22 cellular contexts compared by ENCODE assay signal in the genomic region with DNA sequence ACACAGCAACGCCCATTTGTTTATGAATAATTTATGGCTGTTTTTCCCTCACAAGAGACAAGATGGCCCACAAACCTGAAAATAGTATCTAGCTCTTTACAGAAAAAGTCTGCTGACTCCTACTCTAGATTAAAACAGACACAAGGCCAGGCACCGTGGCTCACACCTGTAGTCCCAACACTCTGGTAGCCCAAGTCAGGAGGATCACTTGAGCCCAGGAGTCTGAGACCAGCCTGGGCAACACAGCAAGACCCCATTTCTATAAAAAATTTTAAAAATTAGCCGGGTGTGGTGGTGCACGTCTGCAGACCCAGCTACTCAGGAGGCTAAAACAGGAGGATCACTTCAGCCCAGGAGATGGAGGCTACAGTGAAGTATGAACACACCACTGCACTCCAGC. TPM values are rescaled to one million over a fixed set of nuclear protein-coding genes. Genes with fewer than 3 reads are reported as not detected.
DNase-seq lines count a peak whose midpoint lies in the region; ATAC-seq, FAIRE-seq and TF ChIP-seq lines count a peak whose summit lies in the region.
"Had no signal": no experiment of that assay in that cellular context is flagged by ENCODE, and none has a peak within 500 bp of the region (broad histone marks: within the 10 kb centered on the region; RNA-seq: fewer than 3 reads in every experiment).

No MANE protein-coding gene starts in this region.

- TF ChIP-seq POLR2A in HepG2 (IDR thresholded peaks at IDR 0.05; ENCODE audit: insufficient read depth in 1 of 2, low read depth in 2 of 2, low read length in 2 of 2) (no peak), right lobe of liver (IDR thresholded peaks at IDR 0.05) (no peak)

- CTCF ChIA-PET in HepG2 (lab: Yijun Ruan, JAX; ENCODE audit: low intra/inter-chr PET ratio, low total read pairs) (no interaction called here), WTC11 (lab: Charles Lee) (no interaction called here)
- CTCF ChIA-PET in naive thymus-derived CD4-positive, alpha-beta T cell (lab: Charles Lee), result interaction anchor here (0.7 kb wide), 1 partner anchor 21 kb away, joined by 5 read pairs; no protein-coding TSS in a partner anchor

- 92% methylated on average over 4 of the region's 4 CpGs for WGBS in HepG2 (ENCODE audit: low lambda C conversion rate)
- WGBS in right lobe of liver (ENCODE audit: insufficient coverage, low coverage, low lambda C conversion rate, missing lambda C conversion rate), result 93% methylated on average over 3 of the region's 4 CpGs
- WGBS in trophoblast cell (ENCODE audit: extremely low coverage, insufficient coverage, insufficient read length), result no CpG with 5 or more reads among the region's 4 CpGs

- H3K4me3 ChIP-seq in HepG2 (replicated peaks in 1 of 3; ENCODE audit: insufficient read depth in 1 of 3, low read depth in 2 of 3, low read length in 3 of 3), result no peak overlapping the region
- no peak overlapping the region for H3K4me3 ChIP-seq in right lobe of liver
- no peak overlapping the region for H3K4me3 ChIP-seq in trophoblast cell (ENCODE audit: low read depth, low read length)
- H3K4me3 ChIP-seq in naive thymus-derived CD4-positive, alpha-beta T cell (ENCODE audit: low read length), result no peak overlapping the region
- H3K4me3 ChIP-seq: A549; BLaER1 treated with 17β-estradiol and CSF1 and Interleukin-3, amounts not matched to agents 10 nM and 100 nM had no signal

- no peak overlapping the region for H3K18ac ChIP-seq in trophoblast cell (ENCODE audit: low read length)

- H3K27ac ChIP-seq in HepG2 (ENCODE audit: extremely low read length, insufficient read depth, low read length), result no peak overlapping the region
- no peak overlapping the region for H3K27ac ChIP-seq in right lobe of liver
- H3K27ac ChIP-seq in trophoblast cell (ENCODE audit: low read depth, low read length), result no peak overlapping the region
- H3K27ac ChIP-seq in naive thymus-derived CD4-positive, alpha-beta T cell (ENCODE audit: low read depth, low read length), result no peak overlapping the region
- H3K27ac ChIP-seq: 22Rv1; A549; BLaER1 treated with 17β-estradiol and CSF1 and Interleukin-3, amounts not matched to agents 10 nM and 100 nM; C4-2B had no signal

- H3K27me3 ChIP-seq in HepG2 (ENCODE audit: control insufficient read depth in 1 of 2, insufficient read depth in 2 of 2, low read length in 2 of 2), result no peaks in the 10 kb centered on the region
- no peaks in the 10 kb centered on the region for H3K27me3 ChIP-seq in right lobe of liver
- H3K27me3 ChIP-seq in trophoblast cell (ENCODE audit: insufficient read depth, low read length), result no peaks in the 10 kb centered on the region
- H3K27me3 ChIP-seq in naive thymus-derived CD4-positive, alpha-beta T cell (ENCODE audit: control insufficient read depth in 2 of 2, insufficient read depth in 2 of 2, low read length in 2 of 2), result no peaks in the 10 kb centered on the region
- H3K27me3 ChIP-seq: BLaER1 treated with 17β-estradiol and CSF1 and Interleukin-3, amounts not matched to agents 10 nM and 100 nM had no signal

- no peaks in the 10 kb centered on the region for H3K27me3 Mint-ChIP-seq in WTC11 (ENCODE audit: low read depth)
- H3K27me3 Mint-ChIP-seq in naive thymus-derived CD4-positive, alpha-beta T cell, result no peaks in the 10 kb centered on the region
- H3K27me3 Mint-ChIP-seq: B cell; CD4-positive, alpha-beta T cell had no signal

- no peak for TF ChIP-seq RAD21 in HepG2 (CRISPR knock-in tag; IDR thresholded peaks at IDR 0.05)

- no peak overlapping the region for H3K27ac Mint-ChIP-seq in WTC11
- peak overlapping the region in 1 of 9 donors; percentile 67 for H3K27ac Mint-ChIP-seq in naive thymus-derived CD4-positive, alpha-beta T cell
- H3K27ac Mint-ChIP-seq: B cell; CD4-positive, alpha-beta T cell; CD8-positive, alpha-beta T cell had no signal

- no peaks in the 10 kb centered on the region for H3K79me1 ChIP-seq in trophoblast cell (ENCODE audit: low read length)

- H3K36me3 Mint-ChIP-seq in WTC11, result no peaks in the 10 kb centered on the region; the same call in 1 of the 2 replicates
- H3K36me3 Mint-ChIP-seq in naive thymus-derived CD4-positive, alpha-beta T cell, result peaks cover 0 to 17% (median 4%) of the 10 kb centered on the region in 5 donors

- H3K4me2 ChIP-seq in HepG2 (ENCODE audit: low read depth, low read length) (no peak overlapping the region), trophoblast cell (ENCODE audit: low read length) (no peak overlapping the region)
- H3K4me2 ChIP-seq: A549; BLaER1 treated with 17β-estradiol and CSF1 and Interleukin-3, amounts not matched to agents 10 nM and 100 nM had no signal

- no peak overlapping the region for H2BK12ac ChIP-seq in trophoblast cell (ENCODE audit: low read length)

- H3K23ac ChIP-seq in trophoblast cell (ENCODE audit: low read length), result no peak overlapping the region

- intact Hi-C loops in HepG2 (cut with micrococcal nuclease; ENCODE audit: unreplicated experiment), result no loop called here
- intact Hi-C loops in right lobe of liver (cut with DNase I), result no loop called here
- intact Hi-C loops in naive thymus-derived CD4-positive, alpha-beta T cell (cut with micrococcal nuclease), result no loop called here

- H4K8ac ChIP-seq in trophoblast cell (ENCODE audit: low read depth, low read length), result no peak overlapping the region

- in situ Hi-C loops in HepG2 (cut with HindIII; ENCODE audit: extremely low pct_ligation_motif_present, low pct_unique_long_range_greater_than_20kb), result no loop called here

- H3K4me1 Mint-ChIP-seq in WTC11, result peaks cover 14% of the 10 kb centered on the region
- peaks cover 0 to 34% (median 17%) of the 10 kb centered on the region in 7 donors for H3K4me1 Mint-ChIP-seq in naive thymus-derived CD4-positive, alpha-beta T cell
- H3K4me1 Mint-ChIP-seq: B cell had no signal

- no peaks in the 10 kb centered on the region for H3K36me3 ChIP-seq in HepG2 (replicated peaks in 1 of 2; ENCODE audit: control insufficient read depth in 1 of 2, insufficient read depth in 2 of 2, low read length in 2 of 2)
- no peaks in the 10 kb centered on the region for H3K36me3 ChIP-seq in right lobe of liver
- H3K36me3 ChIP-seq in trophoblast cell (ENCODE audit: control insufficient read depth in 1 of 2, insufficient read depth in 2 of 2, low read length in 2 of 2), result peaks cover 7 to 9% of the 10 kb centered on the region in 2 experiments
- no peaks in the 10 kb centered on the region for H3K36me3 ChIP-seq in naive thymus-derived CD4-positive, alpha-beta T cell (ENCODE audit: control insufficient read depth in 2 of 3, insufficient read depth in 3 of 3, low read length in 3 of 3)

- H3K79me2 ChIP-seq in HepG2 (ENCODE audit: insufficient read depth, low read length) (peaks cover 60% of the 10 kb centered on the region), trophoblast cell (ENCODE audit: control insufficient read depth, insufficient read depth, low read length, poor library complexity) (peaks cover 7% of the 10 kb centered on the region)

- no peak overlapping the region for H3K14ac ChIP-seq in trophoblast cell (ENCODE audit: low read length)

- DNase-seq in HepG2 (ENCODE audit: low spot score) (no peak), right lobe of liver (no peak), WTC11 (ENCODE audit: low spot score) (no peak), trophoblast cell (no peak), LoVo (ENCODE audit: low spot score) (no peak)
- no peak for DNase-seq in naive thymus-derived CD4-positive, alpha-beta T cell
- DNase-seq: AML-193; Caco-2; Calu3; CD4-positive, alpha-beta T cell; CD8-positive, alpha-beta T cell; DMS79 treated with DMSO at 0.1 percent for 48 hours; GF-D8 had no signal

- POLR2A ChIA-PET in HepG2 (lab: Yijun Ruan, JAX) (no interaction called here), WTC11 (lab: Charles Lee) (interaction anchor here (0.6 to 0.7 kb wide), 2 partner anchors 29 to 39 kb away, joined by 4 to 5 read pairs; no protein-coding TSS in a partner anchor)
- POLR2A ChIA-PET in naive thymus-derived CD4-positive, alpha-beta T cell (lab: Charles Lee), result no interaction called here

- H4K12ac ChIP-seq in trophoblast cell (ENCODE audit: low read depth, low read length), result no peak overlapping the region

- no peak overlapping the region for H4K91ac ChIP-seq in trophoblast cell (ENCODE audit: low read depth, low read length)

- FAIRE-seq in HepG2 (lab: Jason Lieb, UNC), result no peak
- FAIRE-seq: A549, D721Med, G401.6, GM12891, GM19239 had no signal

- H2AK5ac ChIP-seq in trophoblast cell (ENCODE audit: low read length), result no peak overlapping the region

- no peaks in the 10 kb centered on the region for H3K9me3 ChIP-seq in HepG2 (ENCODE audit: low read length)
- H3K9me3 ChIP-seq in right lobe of liver, result no peaks in the 10 kb centered on the region
- peaks cover 2% of the 10 kb centered on the region for H3K9me3 ChIP-seq in trophoblast cell (ENCODE audit: insufficient read depth, low read depth, low read length)
- no peaks in the 10 kb centered on the region for H3K9me3 ChIP-seq in naive thymus-derived CD4-positive, alpha-beta T cell (ENCODE audit: control insufficient read depth in 2 of 3, low read length in 3 of 3)
- H3K9me3 ChIP-seq: A549; BLaER1 treated with 17β-estradiol and CSF1 and Interleukin-3, amounts not matched to agents 10 nM and 100 nM; Caco-2 had no signal

- H3K9ac ChIP-seq in HepG2 (ENCODE audit: insufficient read depth, low read depth, low read length), result no peak overlapping the region
- no peak overlapping the region for H3K9ac ChIP-seq in trophoblast cell (ENCODE audit: low read length)
- H3K9ac ChIP-seq: BLaER1 treated with 17β-estradiol and CSF1 and Interleukin-3, amounts not matched to agents 10 nM and 100 nM had no signal

- H3K4ac ChIP-seq in trophoblast cell (ENCODE audit: low read depth, low read length), result peak overlapping the region; percentile 49

- H3K4me1 ChIP-seq in HepG2 (ENCODE audit: insufficient read depth, low read length), result 0 out of 2 replicates have a peak, but pooled peaks cover under 1% of the 10 kb centered on the region
- no peaks in the 10 kb centered on the region for H3K4me1 ChIP-seq in right lobe of liver
- H3K4me1 ChIP-seq in trophoblast cell (ENCODE audit: control insufficient read depth in 1 of 2, insufficient read depth in 2 of 2, low read length in 2 of 2), result no peaks in the 10 kb centered on the region
- no peaks in the 10 kb centered on the region for H3K4me1 ChIP-seq in naive thymus-derived CD4-positive, alpha-beta T cell (ENCODE audit: control insufficient read depth in 2 of 2, insufficient read depth in 2 of 2, low read length in 2 of 2)
- H3K4me1 ChIP-seq: Caco-2 had no signal

- no peaks in the 10 kb centered on the region for H4K20me1 ChIP-seq in HepG2 (ENCODE audit: insufficient read depth, low read length)

- H2BK5ac ChIP-seq in trophoblast cell (ENCODE audit: low read depth, low read length, poor library complexity), result no peak overlapping the region

- BruUV-seq in HepG2 (replicated peaks; lab: Mats Ljungman, UMichigan), result no TSS peak

- ATAC-seq in HepG2, result no peak
- ATAC-seq in right lobe of liver, result no peak
- no peak for ATAC-seq in WTC11
- no peak for ATAC-seq in naive thymus-derived CD4-positive, alpha-beta T cell
- ATAC-seq: A549; CD8-positive, alpha-beta T cell had no signal

- peaks cover 4% of the 10 kb centered on the region; the same call in 1 of the 2 replicates for H3K9me3 Mint-ChIP-seq in WTC11
- no peaks in the 10 kb centered on the region for H3K9me3 Mint-ChIP-seq in naive thymus-derived CD4-positive, alpha-beta T cell
- H3K9me3 Mint-ChIP-seq: CD4-positive, alpha-beta T cell; CD8-positive, alpha-beta T cell had no signal

- TF ChIP-seq CTCF in HepG2 (CRISPR knock-in tag; IDR thresholded peaks at IDR 0.05) (no peak), right lobe of liver (IDR thresholded peaks at IDR 0.05) (no peak), WTC11 (IDR thresholded peaks at IDR 0.05) (no peak)

- no peak overlapping the region for H2BK120ac ChIP-seq in trophoblast cell (ENCODE audit: insufficient read depth, low read length, poor library complexity)

- H2AFZ ChIP-seq in HepG2 (ENCODE audit: low read length) (no peak overlapping the region), trophoblast cell (ENCODE audit: insufficient read depth, low read length, poor library complexity) (no peak overlapping the region)

- H3K4me3 Mint-ChIP-seq in WTC11, result no peak overlapping the region
- H3K4me3 Mint-ChIP-seq in naive thymus-derived CD4-positive, alpha-beta T cell, result no peak overlapping the region
- H3K4me3 Mint-ChIP-seq: B cell; CD4-positive, alpha-beta T cell; CD8-positive, alpha-beta T cell had no signal

- TF ChIP-seq EP300 in HepG2 (IDR thresholded peaks at IDR 0.05; ENCODE audit: low read depth in 2 of 2, low read length in 2 of 2) (no peak), HepG2 (CRISPR knock-in tag; IDR thresholded peaks at IDR 0.05; ENCODE audit: borderline replicate concordance) (no peak)

RNA-seq across cellular contexts. Expression of a gene that starts 34.6 kb away (rescaled TPM):
- 12.7 and 21.5 TPM in 2 replicates for total RNA-seq in HepG2 (2016; rRNA removed; fragmentation: Illumina TruSeq; extraction: Trizol)
- total RNA-seq in HepG2 (2016; cell fraction: cytosol; rRNA removed; fragmentation: Illumina TruSeq; extraction: Trizol; ENCODE audit: low read depth), result 0.88 and 0.91 TPM in 2 replicates
- 12.1 and 20.0 TPM in 2 replicates for total RNA-seq in HepG2 (2016; cell fraction: insoluble cytoplasmic fraction; rRNA removed; fragmentation: Illumina TruSeq; extraction: Trizol)
- total RNA-seq in HepG2 (2016; cell fraction: membrane; rRNA removed; fragmentation: Illumina TruSeq; extraction: Trizol), result 3.4 and 4.5 TPM in 2 replicates
- 14.6 and 16.0 TPM in 2 replicates for total RNA-seq in HepG2 (2016; cell fraction: nucleus; rRNA removed; fragmentation: Illumina TruSeq; extraction: Trizol)
- 6.9 and 7.2 TPM in 2 replicates for polyA plus RNA-seq in HepG2 (2011; rRNA removed)
- 4.6 and 5.4 TPM in 2 replicates for polyA plus RNA-seq in HepG2 (2011; cell fraction: cytosol; rRNA removed)
- polyA plus RNA-seq in HepG2 (2011; cell fraction: nucleus; rRNA removed), result 10.9 and 11.8 TPM in 2 replicates
- 8.0 and 9.5 TPM in 2 replicates for polyA plus RNA-seq in HepG2 (2012)
- 0.23 and 0.26 TPM in 2 replicates for polyA plus RNA-seq in HepG2 (2016; cell fraction: cytosol; fragmentation: Illumina TruSeq; extraction: Trizol; ENCODE audit: low read depth)
- 8.6 and 8.9 TPM in 2 replicates for polyA plus RNA-seq in HepG2 (2016; cell fraction: insoluble cytoplasmic fraction; fragmentation: Illumina TruSeq; extraction: Trizol; ENCODE audit: low read depth)
- polyA plus RNA-seq in HepG2 (2016; cell fraction: membrane; fragmentation: Illumina TruSeq; extraction: Trizol; ENCODE audit: low read depth), result 0.73 and 0.81 TPM in 2 replicates
- 11.6 and 14.4 TPM in 2 replicates for polyA plus RNA-seq in HepG2 (2016; cell fraction: nucleus; fragmentation: Illumina TruSeq; extraction: Trizol; ENCODE audit: insufficient read depth, low read depth)
- polyA minus RNA-seq in HepG2 (2011; rRNA and poly(A)+ RNA removed; ENCODE audit: low replicate concordance), result 19.5 and 28.3 TPM in 2 replicates
- polyA minus RNA-seq in HepG2 (2011; cell fraction: cytosol; rRNA and poly(A)+ RNA removed), result 10.6 and 12.2 TPM in 2 replicates
- 25.2 and 28.5 TPM in 2 replicates for polyA minus RNA-seq in HepG2 (2011; cell fraction: nucleus; rRNA and poly(A)+ RNA removed)
- 1 to 10 TPM; 4.1 to 8.0 (median 6.1) TPM for total RNA-seq in right lobe of liver
- 42.0 to 43.4 TPM (median 42.7 TPM) in 3 replicates for total RNA-seq in WTC11 (2021)
- 38.6 TPM in 2 replicates for polyA plus RNA-seq in trophoblast cell (2013)
- 10 to 100 TPM; 14.8 to 22.9 (median 16.9) TPM for total RNA-seq in naive thymus-derived CD4-positive, alpha-beta T cell
- polyA plus RNA-seq in naive thymus-derived CD4-positive, alpha-beta T cell, result 10 to 100 TPM; 12.6 to 24.7 TPM
